Comparison of ENCODE assay signal across 8 cellular contexts in genomic region chr1:248924696-248925532, GRCh38. TPM values are rescaled to one million over a fixed set of nuclear protein-coding genes. Genes with fewer than 3 reads are reported as not detected.
DNase-seq lines count a peak whose midpoint lies in the region; ATAC-seq and TF ChIP-seq lines count a peak whose summit lies in the region.

No MANE protein-coding gene starts in this region.

- no peak overlapping the region for H3K27ac ChIP-seq in parathyroid adenoma
- H3K27ac ChIP-seq in aorta (ENCODE audit: low read depth in 1 of 2, low read length in 2 of 2), result no peak overlapping the region

- intact Hi-C loops in aorta (cut with DNase I), result no loop called here

- H3K4me1 ChIP-seq in parathyroid adenoma (no peaks in the 10 kb centered on the region), aorta (ENCODE audit: control insufficient read depth in 1 of 2, insufficient read depth in 2 of 2, low read length in 2 of 2) (no peaks in the 10 kb centered on the region)

- H3K4me3 ChIP-seq in fibroblast of the aortic adventitia (ENCODE audit: low read depth, low read length), result no peak overlapping the region
- H3K4me3 ChIP-seq in parathyroid adenoma (ENCODE audit: low read depth, low read length), result no peak overlapping the region
- H3K4me3 ChIP-seq in aorta (ENCODE audit: low read length in 2 of 2), result no peak overlapping the region

- 64 to 66% methylated on average over 10 of the region's 10 CpGs for WGBS in aorta, 2 donors

- no peak overlapping the region for H2AFZ ChIP-seq in parathyroid adenoma

- peak; percentile 45 for DNase-seq in DMS 273 treated with DMSO at 0.1 percent for 48 hours (lab: John Stamatoyannopoulos, UW)
- DNase-seq in NOMO-1 treated with dmso at 0.1 percent for 144 hours (lab: John Stamatoyannopoulos, UW; ENCODE audit: unreplicated experiment), result peak; percentile 58
- DNase-seq in activated T-cell treated with anti-CD3 and anti-CD28 coated beads for 4 hours, result peak; percentile 14
- peak; percentile 61 for DNase-seq in fibroblast of the aortic adventitia (ENCODE audit: low read depth)
- no peak for DNase-seq in aorta

- no peaks in the 10 kb centered on the region for H3K27me3 ChIP-seq in parathyroid adenoma (ENCODE audit: control insufficient read depth, insufficient read depth, low read length)
- no peaks in the 10 kb centered on the region for H3K27me3 ChIP-seq in aorta (ENCODE audit: control insufficient read depth in 1 of 2, insufficient read depth in 2 of 2, low read length in 1 of 2)

- peak; percentile 90 for ATAC-seq in GM19463 (IDR thresholded peaks at IDR 0.05; ENCODE audit: unreplicated experiment)
- peak; percentile 97 for ATAC-seq in HG03460 (IDR thresholded peaks at IDR 0.05; ENCODE audit: unreplicated experiment)
- ATAC-seq in aorta (ENCODE audit: low FRiP score), result no peak

- TF ChIP-seq CTCF in fibroblast of the aortic adventitia (IDR thresholded peaks at IDR 0.05; ENCODE audit: insufficient read depth, low read length) (peak; percentile 70), parathyroid adenoma (IDR thresholded peaks at IDR 0.05) (peak; percentile 45)

- H3K9ac ChIP-seq in parathyroid adenoma, result no peak overlapping the region

- no peak overlapping the region for H3K4me2 ChIP-seq in parathyroid adenoma (ENCODE audit: low read length)

- H3K9me3 ChIP-seq in parathyroid adenoma (ENCODE audit: control insufficient read depth, low read length) (no peaks in the 10 kb centered on the region), aorta (ENCODE audit: control insufficient read depth, low read length) (no peaks in the 10 kb centered on the region)

- H3K36me3 ChIP-seq in parathyroid adenoma (ENCODE audit: control insufficient read depth, insufficient read depth, low read length) (no peaks in the 10 kb centered on the region), aorta (ENCODE audit: control insufficient read depth in 1 of 2, insufficient read depth in 2 of 2, low read length in 1 of 2) (no peaks in the 10 kb centered on the region)

- no peaks in the 10 kb centered on the region for H3K79me2 ChIP-seq in parathyroid adenoma

RNA-seq across cellular contexts. Expression of gene PGBD2, which starts 18.9 kb away (rescaled TPM):
- total RNA-seq in fibroblast of the aortic adventitia (ENCODE audit: low replicate concordance) (3.1 and 4.7 TPM in 2 replicates), aorta (1 to 10 TPM; 5.3 to 6.7 TPM)
- 1 to 10 TPM; 1.8 to 4.2 TPM for polyA plus RNA-seq in aorta

Comparison
In these comparisons a context has a peak if more than half of its experiments do, and no peak if none do; other contexts are left out.
1. DNase-seq: peak in DMS 273 treated with DMSO at 0.1 percent for 48 hours (single experiment), NOMO-1 treated with dmso at 0.1 percent for 144 hours (single experiment), activated T-cell treated with anti-CD3 and anti-CD28 coated beads for 4 hours (single experiment) and fibroblast of the aortic adventitia (single experiment); none in aorta (0 of 2).